ENCODE assay signal across 9 cellular contexts in the genomic region with DNA sequence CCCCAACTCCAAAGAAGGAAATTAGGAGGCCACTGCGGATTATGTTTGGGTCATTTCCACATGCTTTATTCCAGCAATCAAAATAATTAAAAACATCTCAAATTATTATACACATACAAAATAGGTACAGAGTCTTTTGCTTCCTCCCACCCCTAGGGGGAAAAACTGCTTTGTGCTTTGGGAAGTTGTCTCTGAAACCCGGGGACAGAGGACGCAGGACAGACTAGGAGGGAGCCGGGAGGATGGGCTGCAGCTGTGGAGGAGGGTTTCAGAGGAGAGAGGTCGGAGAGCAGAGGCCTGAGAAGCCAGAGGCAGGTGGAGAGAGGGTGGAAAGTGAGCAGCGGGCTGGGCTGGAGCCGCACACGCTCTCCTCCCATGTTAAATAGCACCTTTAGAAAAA. TPM values are rescaled to one million over a fixed set of nuclear protein-coding genes. Genes with fewer than 3 reads are reported as not detected.
DNase-seq lines count a peak whose midpoint lies in the region; ATAC-seq and TF ChIP-seq lines count a peak whose summit lies in the region.
"Had no signal": no experiment of that assay in that cellular context is flagged by ENCODE, and none has a peak within 500 bp of the region (broad histone marks: within the 10 kb centered on the region; RNA-seq: fewer than 3 reads in every experiment).

No MANE protein-coding gene starts in this region.

- H3K36me3 ChIP-seq in stomach smooth muscle (ENCODE audit: control insufficient read depth in 2 of 2, insufficient read depth in 2 of 2, low read length in 2 of 2) = peaks cover 34 to 35% of the 10 kb centered on the region in 2 donors

- POLR2A ChIA-PET in activated CD4-positive, alpha-beta T cell treated with anti-CD3 and anti-CD28 coated beads, Interleukin-2, amount 10 ng/mL, durations not matched to agents 7 days and 5 days (lab: Charles Lee) = no interaction called here

- peak overlapping the region; percentile 83 for H3K27ac Mint-ChIP-seq in activated CD4-positive, alpha-beta T cell treated with anti-CD3 and anti-CD28 coated beads, Interleukin-2, amount 10 ng/mL, durations not matched to agents 7 days and 5 days

- no peaks in the 10 kb centered on the region for H3K9me3 Mint-ChIP-seq in activated CD4-positive, alpha-beta T cell treated with anti-CD3 and anti-CD28 coated beads, Interleukin-2, amount 10 ng/mL, durations not matched to agents 7 days and 5 days

- CTCF ChIA-PET in activated CD4-positive, alpha-beta T cell treated with anti-CD3 and anti-CD28 coated beads, Interleukin-2, amount 10 ng/mL, durations not matched to agents 7 days and 5 days (lab: Charles Lee) = no interaction called here

- DNase-seq in activated CD4-positive, alpha-beta T cell treated with anti-CD3 and anti-CD28 coated beads, Interleukin-2, amount 10 ng/mL, durations not matched to agents 7 days and 5 days = no peak
- DNase-seq in activated CD4-positive, alpha-beta T cell treated with anti-CD3 and anti-CD28 coated beads, Interleukin-2, amount 50 U/mL, for 4 hours = no peak
- DNase-seq in SKM-1 treated with dmso at 0.1 percent for 144 hours (lab: John Stamatoyannopoulos, UW; ENCODE audit: unreplicated experiment) (peak; percentile 54), foreskin keratinocyte (no peak), NCI-H774 (lab: John Stamatoyannopoulos, UW) (no peak), MV-4-11 (lab: John Stamatoyannopoulos, UW) (no peak)
- DNase-seq: NCI-H1930 had no signal

- peak overlapping the region; percentile 96 for H3K27ac ChIP-seq in foreskin keratinocyte
- H3K27ac ChIP-seq in stomach smooth muscle (ENCODE audit: low read length) = peak overlapping the region; percentile 53

- peak; percentile 16 for TF ChIP-seq CTCF in foreskin keratinocyte (conservative IDR thresholded peaks at IDR 0.05)

- no peaks in the 10 kb centered on the region for H3K27me3 ChIP-seq in foreskin keratinocyte
- no peaks in the 10 kb centered on the region for H3K27me3 ChIP-seq in stomach smooth muscle (ENCODE audit: control insufficient read depth in 1 of 2, insufficient read depth in 2 of 2, low read length in 2 of 2)

- H3K4me1 ChIP-seq in foreskin keratinocyte = peaks cover 15% of the 10 kb centered on the region
- H3K4me1 ChIP-seq in stomach smooth muscle (ENCODE audit: control insufficient read depth, insufficient read depth, low read length) = peaks cover 56% of the 10 kb centered on the region

- H3K9ac ChIP-seq in stomach smooth muscle (ENCODE audit: low read length in 2 of 2) = peak overlapping the region in 1 of 2 donors; percentile 42

- peak overlapping the region; percentile 50 for H3K4me3 Mint-ChIP-seq in activated CD4-positive, alpha-beta T cell treated with anti-CD3 and anti-CD28 coated beads, Interleukin-2, amount 10 ng/mL, durations not matched to agents 7 days and 5 days

- ATAC-seq in foreskin keratinocyte (peak; percentile 19), HG03108 (IDR thresholded peaks at IDR 0.05; ENCODE audit: unreplicated experiment) (no peak)

- H3K36me3 Mint-ChIP-seq in activated CD4-positive, alpha-beta T cell treated with anti-CD3 and anti-CD28 coated beads, Interleukin-2, amount 10 ng/mL, durations not matched to agents 7 days and 5 days (ENCODE audit: low read depth) = no peaks in the 10 kb centered on the region

- H3K9me3 ChIP-seq in stomach smooth muscle (ENCODE audit: control insufficient read depth in 2 of 2, low read length in 2 of 2) = no peaks in the 10 kb centered on the region

- H3K4me1 Mint-ChIP-seq in activated CD4-positive, alpha-beta T cell treated with anti-CD3 and anti-CD28 coated beads, Interleukin-2, amount 10 ng/mL, durations not matched to agents 7 days and 5 days = peaks cover 24% of the 10 kb centered on the region

- no peak overlapping the region for H3K4me3 ChIP-seq in stomach smooth muscle (ENCODE audit: low read length in 2 of 2)

- H3K27me3 Mint-ChIP-seq in activated CD4-positive, alpha-beta T cell treated with anti-CD3 and anti-CD28 coated beads, Interleukin-2, amount 10 ng/mL, durations not matched to agents 7 days and 5 days = peaks cover 2% of the 10 kb centered on the region

RNA-seq across cellular contexts. Expression of gene COL1A1, which starts 17.4 kb away (rescaled TPM):
- under 1 TPM; 0.31 to 0.55 TPM for total RNA-seq in activated CD4-positive, alpha-beta T cell treated with anti-CD3 and anti-CD28 coated beads, Interleukin-2, amount 10 ng/mL, durations not matched to agents 7 days and 5 days
- total RNA-seq in foreskin keratinocyte = 3.5 and 4.7 TPM in 2 replicates
- 2.2 and 2.7 TPM in 2 replicates for polyA plus RNA-seq in foreskin keratinocyte

RNA-seq across cellular contexts. Expression of gene SGCA, which starts 18.3 kb away (rescaled TPM):
- total RNA-seq in activated CD4-positive, alpha-beta T cell treated with anti-CD3 and anti-CD28 coated beads, Interleukin-2, amount 10 ng/mL, durations not matched to agents 7 days and 5 days = not detected
- total RNA-seq in foreskin keratinocyte = not detected in 2 replicates
- polyA plus RNA-seq in foreskin keratinocyte = not detected in 2 replicates

RNA-seq across cellular contexts. Expression of gene PPP1R9B, which starts 33.6 kb away (rescaled TPM):
- total RNA-seq in activated CD4-positive, alpha-beta T cell treated with anti-CD3 and anti-CD28 coated beads, Interleukin-2, amount 10 ng/mL, durations not matched to agents 7 days and 5 days = 100 to 1,000 TPM; 110 to 117 TPM
- 32.9 and 36.0 TPM in 2 replicates for total RNA-seq in foreskin keratinocyte
- 21.2 and 21.5 TPM in 2 replicates for polyA plus RNA-seq in foreskin keratinocyte

RNA-seq across cellular contexts. Expression of gene SAMD14, which starts 54.1 kb away (rescaled TPM):
- total RNA-seq in activated CD4-positive, alpha-beta T cell treated with anti-CD3 and anti-CD28 coated beads, Interleukin-2, amount 10 ng/mL, durations not matched to agents 7 days and 5 days = under 1 TPM; 0.07 to 0.23 TPM
- 0.99 and 2.4 TPM in 2 replicates for total RNA-seq in foreskin keratinocyte
- polyA plus RNA-seq in foreskin keratinocyte = 1.4 and 2.4 TPM in 2 replicates
